In the genomic region with DNA sequence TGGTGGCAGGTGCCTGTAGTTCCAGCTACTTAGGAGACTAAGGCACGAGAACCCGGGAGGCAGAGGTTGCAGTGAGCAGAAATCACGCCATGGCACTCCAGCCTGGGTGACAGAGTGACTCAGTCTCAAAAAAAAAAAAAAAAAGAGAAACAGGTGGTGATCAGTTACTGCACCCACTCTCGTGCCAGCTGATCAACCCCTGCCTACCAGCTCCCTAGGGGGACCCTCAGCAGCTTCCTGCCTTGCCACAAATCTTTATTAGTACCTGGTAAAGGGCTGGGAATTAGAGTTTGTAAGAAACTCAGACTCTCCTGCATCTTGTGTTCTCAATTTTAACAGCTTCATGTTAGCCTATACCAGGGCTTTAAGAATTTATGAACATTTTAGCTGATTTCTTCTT, we compare ENCODE assay signal across 22 cellular contexts.
"Had no signal": no experiment of that assay in that cellular context is flagged by ENCODE, and none has a peak within 500 bp of the region (broad histone marks: within the 10 kb centered on the region; RNA-seq: fewer than 3 reads in every experiment).

No MANE protein-coding gene starts in this region.

- H3K4me3 Mint-ChIP-seq: activated naive CD4-positive, alpha-beta T cell treated with anti-CD3 and anti-CD28 coated beads, Interleukin-2, amount 10 ng/mL, durations not matched to agents 7 days and 5 days; activated naive CD8-positive, alpha-beta T cell treated with anti-CD3 and anti-CD28 coated beads, Interleukin-2, amount 50 U/mL, for 24 hours; naive B cell; neural crest cell had no signal

- H3K36me3 Mint-ChIP-seq: activated naive CD4-positive, alpha-beta T cell treated with anti-CD3 and anti-CD28 coated beads, Interleukin-2, amount 10 ng/mL, durations not matched to agents 7 days and 5 days; naive B cell had no signal

- H3K27ac ChIP-seq: brain microvascular endothelial cell, dorsolateral prefrontal cortex, prostate gland, right atrium auricular region, skin epidermis, thoracic aorta, upper lobe of right lung, WERI-Rb-1 had no signal

- H3K9me3 ChIP-seq: prostate gland, right atrium auricular region, thoracic aorta, upper lobe of right lung had no signal

- H3K27me3 ChIP-seq: brain microvascular endothelial cell, dorsolateral prefrontal cortex, right atrium auricular region, upper lobe of right lung had no signal

- H3K27me3 Mint-ChIP-seq: activated naive CD4-positive, alpha-beta T cell treated with anti-CD3 and anti-CD28 coated beads, Interleukin-2, amount 10 ng/mL, durations not matched to agents 7 days and 5 days; activated naive CD8-positive, alpha-beta T cell treated with anti-CD3 and anti-CD28 coated beads, Interleukin-2, amount 50 U/mL, for 24 hours; naive B cell had no signal

- H3K27ac Mint-ChIP-seq: activated naive CD4-positive, alpha-beta T cell treated with anti-CD3 and anti-CD28 coated beads, Interleukin-2, amount 10 ng/mL, durations not matched to agents 7 days and 5 days; activated naive CD8-positive, alpha-beta T cell treated with anti-CD3 and anti-CD28 coated beads, Interleukin-2, amount 50 U/mL, for 24 hours; naive B cell had no signal

- H3K4me1 ChIP-seq: prostate gland, right atrium auricular region, upper lobe of right lung had no signal

- H3K4me1 Mint-ChIP-seq: activated naive CD4-positive, alpha-beta T cell treated with anti-CD3 and anti-CD28 coated beads, Interleukin-2, amount 10 ng/mL, durations not matched to agents 7 days and 5 days; activated naive CD8-positive, alpha-beta T cell treated with anti-CD3 and anti-CD28 coated beads, Interleukin-2, amount 50 U/mL, for 24 hours; naive B cell; neural crest cell had no signal

- DNase-seq: activated CD4-positive, alpha-beta T cell treated with anti-CD3 and anti-CD28 coated beads for 1 hour; activated CD8-positive, alpha-beta memory T cell treated with anti-CD3 and anti-CD28 coated beads for 24 hours; activated CD8-positive, alpha-beta memory T cell treated with anti-CD3 and anti-CD28 coated beads, Interleukin-2, amount 50 U/mL, for 48 hours; activated effector memory CD4-positive, alpha-beta T cell treated with Interleukin-2 at 50 U/mL for 16 hours; activated naive CD4-positive, alpha-beta T cell treated with anti-CD3 and anti-CD28 coated beads, Interleukin-2, amount 10 ng/mL, durations not matched to agents 7 days and 5 days; activated naive CD8-positive, alpha-beta T cell treated with anti-CD3 and anti-CD28 coated beads, Interleukin-2, amount 50 U/mL, for 24 hours; activated T-cell treated with anti-CD3 and anti-CD28 coated beads, Interleukin-2, amount 50 U/mL, for 48 hours; aorta; brain microvascular endothelial cell; central memory CD4-positive, alpha-beta T cell; dorsolateral prefrontal cortex; foreskin fibroblast; left ventricle myocardium superior; naive B cell; stimulated activated CD4-positive, alpha-beta T cell treated with anti-CD3 and anti-CD28 coated beads, Interleukin-4, amount 100 ng/mL, for 1 hour; upper lobe of right lung; WERI-Rb-1 had no signal

- H3K36me3 ChIP-seq: brain microvascular endothelial cell, prostate gland, right atrium auricular region, thoracic aorta, upper lobe of right lung, WERI-Rb-1 had no signal

- ATAC-seq: activated naive CD8-positive, alpha-beta T cell treated with anti-CD3 and anti-CD28 coated beads, Interleukin-2, amount 50 U/mL, for 24 hours; left ventricle myocardium superior; upper lobe of right lung had no signal

- H3K9me3 Mint-ChIP-seq: naive B cell, neural crest cell had no signal

- H3K4me3 ChIP-seq: dorsolateral prefrontal cortex, prostate gland, right atrium auricular region, skin epidermis, thoracic aorta, upper lobe of right lung had no signal
